Comparison of ENCODE assay signal across 1 cellular context in genomic region chr20:34898129-34898528, GRCh38. TPM values are rescaled to one million over a fixed set of nuclear protein-coding genes. Genes with fewer than 3 reads are reported as not detected.
"Had no signal": no experiment of that assay in that cellular context is flagged by ENCODE, and none has a peak within 500 bp of the region (broad histone marks: within the 10 kb centered on the region; RNA-seq: fewer than 3 reads in every experiment).

No MANE protein-coding gene starts in this region.

RNA-seq across cellular contexts. Expression of gene MYH7B, which starts 57.5 kb away (rescaled TPM):
- total RNA-seq: H4 had no signal
